ENCODE assay signal across 31 cellular contexts in the genomic region with DNA sequence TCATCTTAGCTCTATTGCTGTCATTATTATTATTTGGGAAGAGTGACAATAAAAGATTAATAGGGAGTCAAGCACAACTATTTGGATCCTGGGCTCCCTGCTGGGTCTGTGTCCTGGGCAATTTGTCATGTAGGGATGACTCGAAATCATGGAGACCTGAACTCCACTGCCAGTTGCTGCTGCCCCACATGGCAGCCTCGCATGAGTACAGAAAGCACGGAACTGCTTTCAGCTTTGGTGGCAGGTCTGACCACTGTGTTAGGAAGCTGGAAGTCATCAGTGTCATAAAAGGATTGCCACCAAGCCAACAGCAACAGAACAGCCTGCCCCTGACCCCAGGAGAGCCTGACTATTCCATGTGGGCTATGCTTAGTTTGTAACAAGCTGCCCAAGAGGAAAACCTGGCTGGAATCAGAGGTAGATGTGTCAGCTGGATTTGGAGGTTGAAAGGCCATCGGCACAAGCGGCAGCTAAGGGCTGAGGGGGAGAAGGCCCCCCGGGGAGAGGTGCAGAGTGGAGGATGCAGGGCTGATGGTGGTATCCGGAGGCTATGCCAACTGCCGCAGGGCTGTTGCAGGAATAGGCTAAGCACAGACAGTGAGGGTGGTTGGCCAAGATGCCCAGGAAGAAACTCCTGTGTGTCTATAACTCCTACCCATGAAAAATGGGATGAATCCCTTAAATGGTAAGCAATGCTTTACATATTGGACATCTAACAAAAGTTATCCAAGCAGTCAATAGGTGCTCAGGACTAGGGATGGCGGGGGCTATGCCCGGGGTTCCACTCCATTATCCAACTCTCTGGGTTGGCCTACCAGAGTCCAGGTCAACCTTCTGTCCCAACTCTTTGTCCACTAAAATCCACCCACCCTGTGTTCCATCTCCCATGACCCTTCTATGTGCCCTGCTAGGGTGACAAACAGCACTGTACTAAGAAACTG.
"Had no signal": no experiment of that assay in that cellular context is flagged by ENCODE, and none has a peak within 500 bp of the region (broad histone marks: within the 10 kb centered on the region; RNA-seq: fewer than 3 reads in every experiment).

No MANE protein-coding gene starts in this region.

- DNase-seq: activated CD4-positive, alpha-beta T cell treated with anti-CD3 and anti-CD28 coated beads for 1 hour; activated CD4-positive, alpha-beta T cell treated with anti-CD3 and anti-CD28 coated beads for 48 hours; activated CD4-positive, alpha-beta T cell treated with anti-CD3 and anti-CD28 coated beads, Interleukin-2, amount 50 U/mL, for 4 hours; activated CD4-positive, CD25-positive, alpha-beta regulatory T cell; activated CD8-positive, alpha-beta T cell treated with anti-CD3 and anti-CD28 coated beads for 36 hours; activated gamma-delta T cell; activated naive CD4-positive, alpha-beta T cell treated with Interleukin-2 at 50 U/mL for 16 hours; activated T-cell treated with anti-CD3 and anti-CD28 coated beads, Interleukin-2, amount 50 U/mL, for 1 hour; adrenal gland; body of pancreas; MG63; NCI-H1048; NCI-H1105 treated with DMSO at 0.1 percent for 48 hours; NCI-H1436; NCI-H187; NCI-H2029 treated with DMSO at 0.1 percent for 48 hours; NCI-H2107; NCI-H2171; NCI-H510A; NCI-H526; NCI-H748 treated with DMSO at 0.1 percent for 48 hours; OCI-M1; SHP77; SJCRH30; T1000; WERI-Rb-1 had no signal

- H3K9me3 ChIP-seq: adrenal gland, body of pancreas, breast epithelium, SJCRH30 had no signal

- H3K4me3 ChIP-seq: adrenal gland, body of pancreas, breast epithelium, K562, MG63, SJCRH30, SK-N-MC had no signal

- H3K4me1 ChIP-seq: adrenal gland, body of pancreas, breast epithelium, SJCRH30 had no signal

- ATAC-seq: activated CD8-positive, alpha-beta T cell treated with anti-CD3 and anti-CD28 coated beads for 36 hours; activated naive CD4-positive, alpha-beta T cell treated with anti-CD3 and anti-CD28 coated beads, Interleukin-2, amount 50 U/mL, for 72 hours; body of pancreas; K562 had no signal

- H3K27ac ChIP-seq: adrenal gland, body of pancreas, breast epithelium, SJCRH30, SK-N-MC, WERI-Rb-1 had no signal

- H3K36me3 ChIP-seq: adrenal gland, breast epithelium, MG63, SJCRH30, WERI-Rb-1 had no signal

- H3K9me3 Mint-ChIP-seq: activated T-helper 2 cell treated with anti-CD3 and anti-CD28 coated beads, Interferon-gamma antibody, Interleukin-2, Interleukin-4, amounts not matched to agents 10 μg/mL and 5 μg/mL and 100 μg/mL, durations not matched to agents 14 hours and 24 hours and 36 hours had no signal

- H3K27me3 ChIP-seq: adrenal gland, body of pancreas, breast epithelium, MG63, SJCRH30 had no signal

- H3K27ac Mint-ChIP-seq: activated CD8-positive, alpha-beta T cell treated with anti-CD3 and anti-CD28 coated beads for 36 hours; activated naive CD4-positive, alpha-beta T cell treated with anti-CD3 and anti-CD28 coated beads, Interleukin-2, amount 50 U/mL, for 72 hours; activated T-helper 2 cell treated with anti-CD3 and anti-CD28 coated beads, Interferon-gamma antibody, Interleukin-2, Interleukin-4, amounts not matched to agents 10 μg/mL and 5 μg/mL and 100 μg/mL, durations not matched to agents 14 hours and 24 hours and 36 hours had no signal

- H3K27me3 Mint-ChIP-seq: activated CD8-positive, alpha-beta T cell treated with anti-CD3 and anti-CD28 coated beads for 36 hours had no signal

- H3K4me3 Mint-ChIP-seq: activated CD8-positive, alpha-beta T cell treated with anti-CD3 and anti-CD28 coated beads for 36 hours had no signal
